Comparison of ENCODE assay signal across 15 cellular contexts in the genomic region with DNA sequence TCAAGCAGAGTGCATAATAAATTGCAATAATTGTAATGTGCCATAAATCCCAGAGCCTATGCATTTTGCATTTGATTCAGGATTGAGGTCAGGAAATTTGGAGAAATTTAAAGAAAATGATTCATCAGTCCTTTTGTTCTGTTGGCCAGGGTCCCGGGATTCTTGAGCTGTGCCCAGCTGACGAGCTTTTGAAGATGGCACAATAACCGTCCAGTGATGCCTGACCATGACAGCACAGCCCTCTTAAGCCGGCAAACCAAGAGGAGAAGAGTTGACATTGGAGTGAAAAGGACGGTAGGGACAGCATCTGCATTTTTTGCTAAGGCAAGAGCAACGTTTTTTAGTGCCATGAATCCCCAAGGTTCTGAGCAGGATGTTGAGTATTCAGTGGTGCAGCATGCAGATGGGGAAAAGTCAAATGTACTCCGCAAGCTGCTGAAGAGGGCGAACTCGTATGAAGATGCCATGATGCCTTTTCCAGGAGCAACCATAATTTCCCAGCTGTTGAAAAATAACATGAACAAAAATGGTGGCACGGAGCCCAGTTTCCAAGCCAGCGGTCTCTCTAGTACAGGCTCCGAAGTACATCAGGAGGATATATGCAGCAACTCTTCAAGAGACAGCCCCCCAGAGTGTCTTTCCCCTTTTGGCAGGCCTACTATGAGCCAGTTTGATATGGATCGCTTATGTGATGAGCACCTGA. TPM values are rescaled to one million over a fixed set of nuclear protein-coding genes. Genes with fewer than 3 reads are reported as not detected.
DNase-seq lines count a peak whose midpoint lies in the region; ATAC-seq, FAIRE-seq and TF ChIP-seq lines count a peak whose summit lies in the region.
"Had no signal": no experiment of that assay in that cellular context is flagged by ENCODE, and none has a peak within 500 bp of the region (broad histone marks: within the 10 kb centered on the region; RNA-seq: fewer than 3 reads in every experiment).

No MANE protein-coding gene starts in this region.

- H3K27me3 ChIP-seq in HepG2 (ENCODE audit: control insufficient read depth in 1 of 2, insufficient read depth in 2 of 2, low read length in 2 of 2), result no peaks in the 10 kb centered on the region
- H3K27me3 ChIP-seq: BLaER1 had no signal

- H3K9me3 Mint-ChIP-seq in mesothelial cell of epicardium, result no peaks in the 10 kb centered on the region

- H3K27ac ChIP-seq in cingulate gyrus (ENCODE audit: low read depth, low read length), result peak overlapping the region; percentile 80
- H3K27ac ChIP-seq in HepG2 (ENCODE audit: extremely low read length, insufficient read depth, low read length), result peak overlapping the region; percentile 28
- peak overlapping the region; percentile 90 for H3K27ac ChIP-seq in temporal lobe (ENCODE audit: low read depth, low read length)
- H3K27ac ChIP-seq in OCI-LY7 (ENCODE audit: low read depth, low read length, poor library complexity, severe bottlenecking), result no peak overlapping the region
- H3K27ac ChIP-seq: BLaER1 had no signal

- H3K9me2 ChIP-seq in OCI-LY7 (ENCODE audit: insufficient read depth, low read length), result no peaks in the 10 kb centered on the region

- no TSS peak for BruUV-seq in HepG2 (replicated peaks; lab: Mats Ljungman, UMichigan)
- no TSS peak for BruUV-seq in OCI-LY7 (replicated peaks; lab: Mats Ljungman, UMichigan)

- in situ Hi-C loops in HepG2 (cut with HindIII; ENCODE audit: extremely low pct_ligation_motif_present, low pct_unique_long_range_greater_than_20kb), result loop anchor here (25.0 kb wide), 1 partner anchor 759 kb away; no protein-coding TSS in a partner anchor

- no peak for TF ChIP-seq RAD21 in HepG2 (CRISPR knock-in tag; IDR thresholded peaks at IDR 0.05)

- H3K36me3 Mint-ChIP-seq in mesothelial cell of epicardium, result no peaks in the 10 kb centered on the region

- intact Hi-C loops in HepG2 (cut with micrococcal nuclease; ENCODE audit: unreplicated experiment), result no loop called here
- intact Hi-C loops in OCI-LY7 (cut with micrococcal nuclease; ENCODE audit: unreplicated experiment), result no loop called here

- ATAC-seq in HepG2, result no peak

- POLR2A ChIA-PET in HepG2 (lab: Yijun Ruan, JAX) (interaction anchor here (0.8 kb wide), 1 partner anchor 19 kb away, joined by 3 read pairs; no protein-coding TSS in a partner anchor), OCI-LY7 (lab: Charles Lee) (no interaction called here)

- H3K4me2 ChIP-seq in HepG2 (ENCODE audit: low read depth, low read length), result no peak overlapping the region
- H3K4me2 ChIP-seq in OCI-LY7 (ENCODE audit: low read length), result no peak overlapping the region
- H3K4me2 ChIP-seq: BLaER1 had no signal

- H4K20me1 ChIP-seq in HepG2 (ENCODE audit: insufficient read depth, low read length) (peaks cover 15% of the 10 kb centered on the region), OCI-LY7 (ENCODE audit: insufficient read depth, low read length) (no peaks in the 10 kb centered on the region)
- H4K20me1 ChIP-seq: BLaER1 had no signal

- H3K4me1 ChIP-seq in HepG2 (ENCODE audit: insufficient read depth, low read length), result peaks cover 84% of the 10 kb centered on the region
- no peaks in the 10 kb centered on the region for H3K4me1 ChIP-seq in OCI-LY7 (ENCODE audit: insufficient read depth, low read length, poor library complexity, severe bottlenecking)

- peaks cover 89% of the 10 kb centered on the region for H3K79me2 ChIP-seq in HepG2 (ENCODE audit: insufficient read depth, low read length)
- no peaks in the 10 kb centered on the region for H3K79me2 ChIP-seq in OCI-LY7 (ENCODE audit: insufficient read depth, low read depth, low read length)

- H3K27me3 Mint-ChIP-seq in mesothelial cell of epicardium (ENCODE audit: low read depth), result peaks cover 76% of the 10 kb centered on the region

- WGBS in HepG2 (ENCODE audit: low lambda C conversion rate), result over 99% methylated on average over 13 of the region's 13 CpGs

- H3K9me3 ChIP-seq in HepG2 (ENCODE audit: low read length), result no peaks in the 10 kb centered on the region
- no peaks in the 10 kb centered on the region for H3K9me3 ChIP-seq in OCI-LY7 (ENCODE audit: low read length)
- H3K9me3 ChIP-seq: BLaER1 had no signal

- no peaks in the 10 kb centered on the region for H3K4me1 Mint-ChIP-seq in mesothelial cell of epicardium
- H3K4me1 Mint-ChIP-seq: central memory CD8-positive, alpha-beta T cell had no signal

- TF ChIP-seq POLR2A in HepG2 (IDR thresholded peaks at IDR 0.05; ENCODE audit: insufficient read depth in 1 of 2, low read depth in 2 of 2, low read length in 2 of 2), result no peak

- CTCF ChIA-PET in HepG2 (lab: Yijun Ruan, JAX; ENCODE audit: low intra/inter-chr PET ratio, low total read pairs), result no interaction called here
- CTCF ChIA-PET in OCI-LY7 (lab: Charles Lee; ENCODE audit: unreplicated experiment), result no interaction called here

- no peak overlapping the region for H2AFZ ChIP-seq in HepG2 (ENCODE audit: low read length)
- no peak overlapping the region for H2AFZ ChIP-seq in OCI-LY7 (ENCODE audit: low read length)

- peaks cover 15 to 45% of the 10 kb centered on the region in 2 experiments for H3K36me3 ChIP-seq in HepG2 (replicated peaks in 1 of 2; ENCODE audit: control insufficient read depth in 1 of 2, insufficient read depth in 2 of 2, low read length in 2 of 2)
- no peaks in the 10 kb centered on the region for H3K36me3 ChIP-seq in OCI-LY7 (ENCODE audit: insufficient read depth, low read length)
- H3K36me3 ChIP-seq: BLaER1 had no signal

- TF ChIP-seq EP300 in HepG2 (IDR thresholded peaks at IDR 0.05; ENCODE audit: low read depth in 2 of 2, low read length in 2 of 2), result no peak
- TF ChIP-seq EP300 in HepG2 (CRISPR knock-in tag; IDR thresholded peaks at IDR 0.05; ENCODE audit: borderline replicate concordance), result no peak

- H3K4me3 Mint-ChIP-seq in mesothelial cell of epicardium, result no peak overlapping the region
- H3K4me3 Mint-ChIP-seq: central memory CD8-positive, alpha-beta T cell had no signal

- TF ChIP-seq CTCF in HepG2 (CRISPR knock-in tag; IDR thresholded peaks at IDR 0.05), result no peak
- TF ChIP-seq CTCF in mesothelial cell of epicardium (IDR thresholded peaks at IDR 0.05; ENCODE audit: unreplicated experiment), result no peak
- TF ChIP-seq CTCF in OCI-LY7 (conservative IDR thresholded peaks at IDR 0.05; ENCODE audit: low read length), result no peak

- DNase-seq in NCI-H2029 (lab: John Stamatoyannopoulos, UW), result peak; percentile 49
- no peak for DNase-seq in HepG2 (ENCODE audit: low spot score)
- no peak for DNase-seq in mesothelial cell of epicardium (ENCODE audit: low spot score in 2 of 2, unreplicated experiment in 2 of 2)
- no peak for DNase-seq in OCI-LY7 (ENCODE audit: low spot score)
- DNase-seq in HK-2 (ENCODE audit: unreplicated experiment), result no peak
- no peak for DNase-seq in DMS153 treated with DMSO at 0.1 percent for 48 hours (lab: John Stamatoyannopoulos, UW; ENCODE audit: unreplicated experiment)
- DNase-seq: activated naive CD4-positive, alpha-beta T cell; DND-41; NCI-H1417 treated with DMSO at 0.1 percent for 48 hours; NCI-H524 treated with DMSO at 0.1 percent for 48 hours had no signal

- FAIRE-seq in HepG2 (lab: Jason Lieb, UNC), result no peak

- H3K4me3 ChIP-seq in HepG2 (replicated peaks in 1 of 3; ENCODE audit: insufficient read depth in 1 of 3, low read depth in 2 of 3, low read length in 3 of 3) (no peak overlapping the region), OCI-LY7 (ENCODE audit: low read depth, low read length, poor library complexity, severe bottlenecking) (no peak overlapping the region)
- H3K4me3 ChIP-seq: BLaER1 had no signal

- no peak overlapping the region for H3K27ac Mint-ChIP-seq in mesothelial cell of epicardium

- no peak overlapping the region for H3K9ac ChIP-seq in HepG2 (ENCODE audit: insufficient read depth, low read depth, low read length)
- H3K9ac ChIP-seq: BLaER1 had no signal

RNA-seq across cellular contexts. Expression of a gene that starts 8.7 kb away (rescaled TPM):
- total RNA-seq in HepG2 (2016; rRNA removed; fragmentation: Illumina TruSeq; extraction: Trizol), result 30.2 and 48.5 TPM in 2 replicates
- 18.3 and 23.4 TPM in 2 replicates for total RNA-seq in HepG2 (2016; cell fraction: cytosol; rRNA removed; fragmentation: Illumina TruSeq; extraction: Trizol; ENCODE audit: low read depth)
- 30.0 and 40.1 TPM in 2 replicates for total RNA-seq in HepG2 (2016; cell fraction: insoluble cytoplasmic fraction; rRNA removed; fragmentation: Illumina TruSeq; extraction: Trizol)
- total RNA-seq in HepG2 (2016; cell fraction: membrane; rRNA removed; fragmentation: Illumina TruSeq; extraction: Trizol), result 37.4 and 49.2 TPM in 2 replicates
- total RNA-seq in HepG2 (2016; cell fraction: nucleus; rRNA removed; fragmentation: Illumina TruSeq; extraction: Trizol), result 48.9 and 52.6 TPM in 2 replicates
- polyA plus RNA-seq in HepG2 (2011; rRNA removed), result 10.0 and 12.3 TPM in 2 replicates
- 6.4 and 10.1 TPM in 2 replicates for polyA plus RNA-seq in HepG2 (2011; cell fraction: cytosol; rRNA removed)
- polyA plus RNA-seq in HepG2 (2011; cell fraction: nucleus; rRNA removed), result 24.5 and 25.6 TPM in 2 replicates
- 32.4 and 38.1 TPM in 2 replicates for polyA plus RNA-seq in HepG2 (2012)
- 0.63 and 0.75 TPM in 2 replicates for polyA plus RNA-seq in HepG2 (2016; cell fraction: cytosol; fragmentation: Illumina TruSeq; extraction: Trizol; ENCODE audit: low read depth)
- polyA plus RNA-seq in HepG2 (2016; cell fraction: insoluble cytoplasmic fraction; fragmentation: Illumina TruSeq; extraction: Trizol; ENCODE audit: low read depth), result 32.3 and 34.3 TPM in 2 replicates
- 2.9 and 3.5 TPM in 2 replicates for polyA plus RNA-seq in HepG2 (2016; cell fraction: membrane; fragmentation: Illumina TruSeq; extraction: Trizol; ENCODE audit: low read depth)
- polyA plus RNA-seq in HepG2 (2016; cell fraction: nucleus; fragmentation: Illumina TruSeq; extraction: Trizol; ENCODE audit: insufficient read depth, low read depth), result 47.2 and 51.1 TPM in 2 replicates
- 40.4 TPM in 1 of 2 replicates, not detected in the other for polyA minus RNA-seq in HepG2 (2011; rRNA and poly(A)+ RNA removed; ENCODE audit: low replicate concordance)
- polyA minus RNA-seq in HepG2 (2011; cell fraction: cytosol; rRNA and poly(A)+ RNA removed), result 37.0 and 45.5 TPM in 2 replicates
- polyA minus RNA-seq in HepG2 (2011; cell fraction: nucleus; rRNA and poly(A)+ RNA removed), result 45.6 and 52.3 TPM in 2 replicates
- total RNA-seq in temporal lobe, result 13.3 TPM
- 0.58 to 1.4 TPM (median 1.4 TPM) in 3 replicates for total RNA-seq in mesothelial cell of epicardium
- total RNA-seq in OCI-LY7 (2014; rRNA removed; shearing (Covaris generic)), result not detected in 2 replicates
- not detected in 2 replicates for total RNA-seq in OCI-LY7 (2022)
- total RNA-seq: activated CD8-positive, alpha-beta memory T cell treated with anti-CD3 and anti-CD28 coated beads for 36 hours had no signal
